In the genomic region with DNA sequence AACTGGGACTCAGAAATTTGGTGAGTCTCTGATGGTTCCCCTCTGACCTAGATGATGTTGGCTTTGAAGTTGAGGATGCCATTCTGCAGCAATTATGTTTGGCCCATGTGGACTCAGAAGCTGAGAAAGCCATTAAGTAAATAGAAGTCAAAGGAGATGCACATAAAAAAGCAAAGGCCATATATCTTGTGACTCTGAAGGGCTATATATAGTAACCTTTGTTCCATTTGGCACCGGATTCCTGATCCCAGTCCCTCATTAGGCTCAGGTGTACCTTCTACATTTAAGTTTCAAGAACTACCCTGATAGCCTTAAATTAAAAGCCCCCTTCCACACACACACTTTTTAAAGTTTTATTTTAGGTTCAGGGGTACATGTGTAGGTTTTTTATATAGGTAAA, we compare ENCODE assay signal across 20 cellular contexts. TPM values are rescaled to one million over a fixed set of nuclear protein-coding genes. Genes with fewer than 3 reads are reported as not detected.
"Had no signal": no experiment of that assay in that cellular context is flagged by ENCODE, and none has a peak within 500 bp of the region (broad histone marks: within the 10 kb centered on the region; RNA-seq: fewer than 3 reads in every experiment).

No MANE protein-coding gene starts in this region.

- FAIRE-seq: bronchial epithelial cell, frontal cortex had no signal

- H3K4me1 ChIP-seq: adrenal gland, heart right ventricle, lower lobe of right lung, thyroid gland had no signal

- DNase-seq: activated CD4-positive, alpha-beta T cell treated with anti-CD3 and anti-CD28 coated beads, Interleukin-2, amount 10 ng/mL, durations not matched to agents 24 days and 14 days; activated CD8-positive, alpha-beta memory T cell treated with anti-CD3 and anti-CD28 coated beads, Interleukin-2, amount 50 U/mL, for 48 hours; activated effector memory CD4-positive, alpha-beta T cell treated with Interleukin-2 at 50 U/mL for 16 hours; activated T-cell treated with anti-CD3 and anti-CD28 coated beads, Interleukin-2, amount 50 U/mL, for 48 hours; adrenal gland; cerebellar nuclear complex; effector CD4-positive, alpha-beta T cell; heart right ventricle; immature natural killer cell; kidney glomerular epithelial cell; lower lobe of right lung; nephron progenitor cell; nucleus accumbens; posterior cingulate gyrus; stimulated activated CD8-positive, alpha-beta memory T cell treated with anti-CD3 and anti-CD28 coated beads, Interleukin-4, amount 100 ng/mL, for 48 hours; stimulated activated naive CD4-positive, alpha-beta T cell; thyroid gland had no signal

- H3K9me3 ChIP-seq: adrenal gland, heart right ventricle, lower lobe of right lung, thyroid gland had no signal

- H3K27me3 ChIP-seq: adrenal gland, heart right ventricle, thyroid gland had no signal

- H3K4me3 ChIP-seq: adrenal gland, heart right ventricle, lower lobe of right lung, thyroid gland had no signal

- ATAC-seq: activated naive CD4-positive, alpha-beta T cell treated with anti-CD3 and anti-CD28 coated beads, Interleukin-2, amount 50 U/mL, for 72 hours; heart right ventricle; lower lobe of right lung had no signal

- H3K36me3 ChIP-seq: adrenal gland, heart right ventricle, lower lobe of right lung, thyroid gland had no signal

- H3K27ac ChIP-seq: adrenal gland, heart right ventricle, lower lobe of right lung, thyroid gland had no signal

RNA-seq across cellular contexts. Expression of a gene that starts 50.0 kb away (rescaled TPM):
- total RNA-seq: activated CD4-positive, alpha-beta T cell treated with anti-CD3 and anti-CD28 coated beads, Interleukin-2, amount 10 ng/mL, durations not matched to agents 24 days and 14 days; activated naive CD4-positive, alpha-beta T cell treated with anti-CD3 and anti-CD28 coated beads, Interleukin-2, amount 50 U/mL, for 72 hours had no signal
